Comparison of ENCODE assay signal across 8 cellular contexts in genomic region chr16:89308391-89309333, GRCh38.
DNase-seq lines count a peak whose midpoint lies in the region; ATAC-seq, FAIRE-seq and TF ChIP-seq lines count a peak whose summit lies in the region.

No MANE protein-coding gene starts in this region.

- H3K36me3 Mint-ChIP-seq in WTC11, result peaks cover 15% of the 10 kb centered on the region

- no peak for FAIRE-seq in small intestine (lab: Jason Lieb, UNC)

- TF ChIP-seq CTCF in GM13977 (IDR thresholded peaks at IDR 0.05; ENCODE audit: extremely low read depth, insufficient read depth, missing control alignments) (peak; percentile 43), WTC11 (IDR thresholded peaks at IDR 0.05) (peak; percentile 74), epithelial cell of proximal tubule (conservative IDR thresholded peaks at IDR 0.05; ENCODE audit: low read depth, low read length) (peak; percentile 64)

- H3K4me1 Mint-ChIP-seq in WTC11, result peaks cover 13% of the 10 kb centered on the region

- no peaks in the 10 kb centered on the region for H3K9me3 ChIP-seq in small intestine (ENCODE audit: control insufficient read depth, low read depth)

- peak overlapping the region; percentile 64 for H3K27ac Mint-ChIP-seq in WTC11

- no peaks in the 10 kb centered on the region for H3K27me3 Mint-ChIP-seq in WTC11 (ENCODE audit: low read depth)

- POLR2A ChIA-PET in WTC11 (lab: Charles Lee), result no interaction called here

- ATAC-seq in WTC11 (peak; percentile 81), HG03439 (IDR thresholded peaks at IDR 0.05; ENCODE audit: unreplicated experiment) (no peak), HG02759 (IDR thresholded peaks at IDR 0.05; ENCODE audit: unreplicated experiment) (no peak), HG02870 (IDR thresholded peaks at IDR 0.05; ENCODE audit: unreplicated experiment) (no peak)

- H3K27me3 ChIP-seq in small intestine (ENCODE audit: control insufficient read depth in 2 of 2, insufficient read depth in 2 of 2, low read length in 2 of 2), result no peaks in the 10 kb centered on the region

- 78 to 80% (median 80%) methylated on average over 30 of the region's 30 CpGs for WGBS in small intestine, 3 donors

- DNase-seq in GM13977 (ENCODE audit: low spot score) (no peak), WTC11 (ENCODE audit: low spot score) (peak; percentile 73), epithelial cell of proximal tubule (ENCODE audit: low read depth) (no peak), small intestine (peak; percentile 38), activated gamma-delta T cell (lab: John Stamatoyannopoulos, UW) (no peak)

- no peaks in the 10 kb centered on the region for H3K4me1 ChIP-seq in small intestine (ENCODE audit: control insufficient read depth in 2 of 2, insufficient read depth in 1 of 2, low read depth in 1 of 2, low read length in 1 of 2)

- CTCF ChIA-PET in WTC11 (lab: Charles Lee), result interaction anchor here (0.6 to 2.8 kb wide), 33 partner anchors 8 to 257 kb away, joined by 3 to 89 read pairs (median 4); partner anchors contain the start of gene ZNF778

- in situ Hi-C loops in GM13977 (cut with MboI; ENCODE audit: low pct_unique_long_range_greater_than_20kb, low sequenced_read_pairs, unreplicated experiment), result no loop called here

- no peak overlapping the region for H3K4me3 ChIP-seq in epithelial cell of proximal tubule (ENCODE audit: low read depth, low read length)
- H3K4me3 ChIP-seq in small intestine (ENCODE audit: low read depth in 1 of 2, low read length in 2 of 2), result no peak overlapping the region

- H3K27ac ChIP-seq in small intestine (ENCODE audit: low read depth in 1 of 2, low read length in 1 of 2), result no peak overlapping the region

- no peak overlapping the region for H3K4me3 Mint-ChIP-seq in WTC11

- H3K9me3 Mint-ChIP-seq in WTC11, result no peaks in the 10 kb centered on the region

- H3K36me3 ChIP-seq in small intestine (ENCODE audit: control insufficient read depth in 2 of 2, insufficient read depth in 2 of 2, low read length in 2 of 2), result peaks cover 0 to 7% of the 10 kb centered on the region in 2 donors

TF ChIP-seq in WTC11, 78 proteins besides CTCF, POLR2A, EP300 and RAD21:
- TF ChIP-seq NFE2L1 (CRISPR knock-in tag; IDR thresholded peaks at IDR 0.05) (no peak), USF1 (CRISPR knock-in tag; IDR thresholded peaks at IDR 0.05) (no peak), SOX15 (CRISPR knock-in tag; IDR thresholded peaks at IDR 0.05) (no peak), ZNF671 (CRISPR knock-in tag; IDR thresholded peaks at IDR 0.05) (no peak), ZNF121 (CRISPR knock-in tag; IDR thresholded peaks at IDR 0.05) (no peak), ATF6 (CRISPR knock-in tag; IDR thresholded peaks at IDR 0.05) (no peak), HMGXB4 (CRISPR knock-in tag; IDR thresholded peaks at IDR 0.05) (no peak)

Comparison
In these comparisons a context has a peak if more than half of its experiments do, and no peak if none do; other contexts are left out.
1. DNase-seq: peak in WTC11 (single experiment) and small intestine (single experiment); none in GM13977 (single experiment), epithelial cell of proximal tubule (single experiment) and activated gamma-delta T cell (single experiment).
2. Peak in every context shown above with its lines, with median percentiles within 50 percentile points of each other: CTCF ChIP-seq.